ENCODE assay signal across 15 cellular contexts in genomic region chr12:123049398-123050250, GRCh38.
DNase-seq lines count a peak whose midpoint lies in the region; ATAC-seq and TF ChIP-seq lines count a peak whose summit lies in the region.
"Had no signal": no experiment of that assay in that cellular context is flagged by ENCODE, and none has a peak within 500 bp of the region (broad histone marks: within the 10 kb centered on the region; RNA-seq: fewer than 3 reads in every experiment).

No MANE protein-coding gene starts in this region.

- H3K4me3 Mint-ChIP-seq in HFFc6: no peak overlapping the region; the same call in 1 of the 2 replicates
- no peak overlapping the region for H3K4me3 Mint-ChIP-seq in stimulated activated naive B cell treated with anti-CD40 and anti-IgM and Interleukin-4, amounts not matched to agents 10 μg/mL and 1 μg/mL and 100 μg/mL, for 72 hours

- peaks cover 13% of the 10 kb centered on the region for H3K27me3 Mint-ChIP-seq in HFFc6 (ENCODE audit: insufficient read depth)
- H3K27me3 Mint-ChIP-seq in stimulated activated naive B cell treated with anti-CD40 and anti-IgM and Interleukin-4, amounts not matched to agents 10 μg/mL and 1 μg/mL and 100 μg/mL, for 72 hours: no peaks in the 10 kb centered on the region

- H3K9me3 ChIP-seq in right atrium auricular region: no peaks in the 10 kb centered on the region
- no peaks in the 10 kb centered on the region for H3K9me3 ChIP-seq in body of pancreas
- H3K9me3 ChIP-seq: Caco-2, MG63, neutrophil had no signal

- DNase-seq in HFFc6: no peak
- DNase-seq in astrocyte of the hippocampus (ENCODE audit: low read depth, low spot score): peak; percentile 66
- DNase-seq in right atrium auricular region (ENCODE audit: low spot score): no peak
- no peak for DNase-seq in stimulated activated naive B cell treated with anti-CD40 and anti-IgM and Interleukin-4, amounts not matched to agents 10 μg/mL and 1 μg/mL and 100 μg/mL, for 72 hours
- no peak for DNase-seq in stimulated activated CD4-positive, alpha-beta T cell treated with anti-CD3 and anti-CD28 coated beads, Interleukin-1b, Interleukin-23, amount 100 ng/mL, for 48 hours
- DNase-seq in body of pancreas: no peak
- DNase-seq in middle frontal gyrus (ENCODE audit: extremely low spot score, low spot score): no peak
- DNase-seq: Caco-2, kidney glomerular epithelial cell, NCI-H510A treated with DMSO at 0.1 percent for 48 hours, SHP77 had no signal

- H3K36me3 ChIP-seq in right atrium auricular region: no peaks in the 10 kb centered on the region
- H3K36me3 ChIP-seq in body of pancreas (replicated peaks in 1 of 2; ENCODE audit: insufficient read depth in 1 of 2, low read depth in 2 of 2): no peaks in the 10 kb centered on the region
- H3K36me3 ChIP-seq: MG63, neutrophil had no signal

- peak overlapping the region; percentile 71 to 83 for H3K27ac ChIP-seq in right atrium auricular region
- H3K27ac ChIP-seq in body of pancreas: no peak overlapping the region
- H3K27ac ChIP-seq: HL-60, neutrophil had no signal

- H3K4me3 ChIP-seq in right atrium auricular region (no peak overlapping the region), body of pancreas (no peak overlapping the region)
- H3K4me3 ChIP-seq: MG63 had no signal

- H3K4me1 ChIP-seq in right atrium auricular region (peaks cover 0 to 53% of the 10 kb centered on the region in 2 donors), body of pancreas (no peaks in the 10 kb centered on the region)
- H3K4me1 ChIP-seq: Caco-2 had no signal

- H3K4me1 Mint-ChIP-seq in HFFc6 (ENCODE audit: low read depth): peaks cover 23% of the 10 kb centered on the region
- H3K4me1 Mint-ChIP-seq in stimulated activated naive B cell treated with anti-CD40 and anti-IgM and Interleukin-4, amounts not matched to agents 10 μg/mL and 1 μg/mL and 100 μg/mL, for 72 hours: peaks cover 8 to 31% of the 10 kb centered on the region in 2 donors

- no peak for ATAC-seq in stimulated activated naive B cell treated with anti-CD40 and anti-IgM and Interleukin-4, amounts not matched to agents 10 μg/mL and 1 μg/mL and 100 μg/mL, for 72 hours (replicated peaks)
- ATAC-seq in body of pancreas (no peak), HG02973 (IDR thresholded peaks at IDR 0.05; ENCODE audit: unreplicated experiment) (no peak)

- 86% methylated on average over 8 of the region's 8 CpGs for WGBS in body of pancreas, 2 donors

- intact Hi-C loops in body of pancreas (cut with DNase I): no loop called here

- H3K36me3 Mint-ChIP-seq in HFFc6 (ENCODE audit: low read depth): no peaks in the 10 kb centered on the region
- H3K36me3 Mint-ChIP-seq in stimulated activated naive B cell treated with anti-CD40 and anti-IgM and Interleukin-4, amounts not matched to agents 10 μg/mL and 1 μg/mL and 100 μg/mL, for 72 hours: no peaks in the 10 kb centered on the region

- no peak for TF ChIP-seq POLR2A in body of pancreas (IDR thresholded peaks at IDR 0.05)

- peak overlapping the region; percentile 62 for H3K27ac Mint-ChIP-seq in HFFc6
- peak overlapping the region; percentile 70 for H3K27ac Mint-ChIP-seq in stimulated activated naive B cell treated with anti-CD40 and anti-IgM and Interleukin-4, amounts not matched to agents 10 μg/mL and 1 μg/mL and 100 μg/mL, for 72 hours

- H3K27me3 ChIP-seq in right atrium auricular region (no peaks in the 10 kb centered on the region), body of pancreas (no peaks in the 10 kb centered on the region)
- H3K27me3 ChIP-seq: MG63, neutrophil had no signal

- H3K9me3 Mint-ChIP-seq in HFFc6: no peaks in the 10 kb centered on the region
- H3K9me3 Mint-ChIP-seq in stimulated activated naive B cell treated with anti-CD40 and anti-IgM and Interleukin-4, amounts not matched to agents 10 μg/mL and 1 μg/mL and 100 μg/mL, for 72 hours: no peaks in the 10 kb centered on the region

- TF ChIP-seq CTCF in HFFc6 (IDR thresholded peaks at IDR 0.05) (no peak), right atrium auricular region (IDR thresholded peaks at IDR 0.05) (no peak), body of pancreas (IDR thresholded peaks at IDR 0.05) (no peak)

Comparison
In these comparisons a context has a peak if more than half of its experiments do, and no peak if none do; other contexts are left out.
1. H3K27ac ChIP-seq: peak in right atrium auricular region (2 of 2); none in body of pancreas (0 of 4).